In genomic region chr12:53749986-53750811, GRCh38 we compare ENCODE assay signal across 11 cellular contexts. TPM values are rescaled to one million over a fixed set of nuclear protein-coding genes. Genes with fewer than 3 reads are reported as not detected.
DNase-seq lines count a peak whose midpoint lies in the region; ATAC-seq and TF ChIP-seq lines count a peak whose summit lies in the region.
"Had no signal": no experiment of that assay in that cellular context is flagged by ENCODE, and none has a peak within 500 bp of the region (broad histone marks: within the 10 kb centered on the region; RNA-seq: fewer than 3 reads in every experiment).

No MANE protein-coding gene starts in this region.

- 51% methylated on average over 8 of the region's 10 CpGs for WGBS in esophagus muscularis mucosa

- H3K4me1 ChIP-seq in esophagus muscularis mucosa (peaks cover 28 to 46% (median 31%) of the 10 kb centered on the region in 4 donors), stomach smooth muscle (ENCODE audit: control insufficient read depth, insufficient read depth, low read length) (peaks cover 41% of the 10 kb centered on the region)

- no peaks in the 10 kb centered on the region for H3K36me3 Mint-ChIP-seq in activated naive CD8-positive, alpha-beta T cell treated with anti-CD3 and anti-CD28 coated beads for 36 hours
- H3K36me3 Mint-ChIP-seq in activated naive CD8-positive, alpha-beta T cell treated with anti-CD3 and anti-CD28 coated beads, Interleukin-2, amount 50 U/mL, for 24 hours (ENCODE audit: low read depth), result no peaks in the 10 kb centered on the region

- H3K27ac ChIP-seq in esophagus muscularis mucosa (replicated peaks in 1 of 4), result no peak overlapping the region
- no peak overlapping the region for H3K27ac ChIP-seq in stomach smooth muscle (ENCODE audit: low read length)
- H3K27ac ChIP-seq: RWPE1 had no signal

- H3K27me3 ChIP-seq in esophagus muscularis mucosa (peaks cover 0 to 56% (median 19%) of the 10 kb centered on the region in 4 donors), stomach smooth muscle (ENCODE audit: control insufficient read depth in 1 of 2, insufficient read depth in 2 of 2, low read length in 2 of 2) (peaks cover 11 to 16% of the 10 kb centered on the region in 2 donors)

- no peak for TF ChIP-seq POLR2A in esophagus muscularis mucosa (IDR thresholded peaks at IDR 0.05; ENCODE audit: low read depth)

- peak overlapping the region; percentile 28 for H3K27ac Mint-ChIP-seq in activated naive CD8-positive, alpha-beta T cell treated with anti-CD3 and anti-CD28 coated beads for 36 hours
- no peak overlapping the region for H3K27ac Mint-ChIP-seq in activated naive CD8-positive, alpha-beta T cell treated with anti-CD3 and anti-CD28 coated beads, Interleukin-2, amount 50 U/mL, for 24 hours

- TF ChIP-seq EP300 in esophagus muscularis mucosa (IDR thresholded peaks at IDR 0.05), result no peak

- peaks cover 12% of the 10 kb centered on the region for H3K27me3 Mint-ChIP-seq in activated naive CD8-positive, alpha-beta T cell treated with anti-CD3 and anti-CD28 coated beads for 36 hours
- peaks cover 24% of the 10 kb centered on the region for H3K27me3 Mint-ChIP-seq in activated naive CD8-positive, alpha-beta T cell treated with anti-CD3 and anti-CD28 coated beads, Interleukin-2, amount 50 U/mL, for 24 hours

- peak overlapping the region in 1 of 2 donors; percentile 29 for H3K9ac ChIP-seq in stomach smooth muscle (ENCODE audit: low read length in 2 of 2)

- intact Hi-C loops in esophagus muscularis mucosa (cut with DNase I), result no loop called here

- H3K9me3 Mint-ChIP-seq in activated naive CD8-positive, alpha-beta T cell treated with anti-CD3 and anti-CD28 coated beads for 36 hours, result no peaks in the 10 kb centered on the region
- no peaks in the 10 kb centered on the region for H3K9me3 Mint-ChIP-seq in activated naive CD8-positive, alpha-beta T cell treated with anti-CD3 and anti-CD28 coated beads, Interleukin-2, amount 50 U/mL, for 24 hours

- DNase-seq in activated naive CD8-positive, alpha-beta T cell treated with anti-CD3 and anti-CD28 coated beads for 36 hours, result no peak
- DNase-seq in activated naive CD8-positive, alpha-beta T cell treated with anti-CD3 and anti-CD28 coated beads, Interleukin-2, amount 50 U/mL, for 24 hours, result no peak
- DNase-seq in NCI-H2171 treated with DMSO at 0.1 percent for 48 hours (lab: John Stamatoyannopoulos, UW), result peak; percentile 89
- no peak for DNase-seq in esophagus muscularis mucosa (ENCODE audit: extremely low spot score)
- DNase-seq in GOT3 (lab: John Stamatoyannopoulos, UW), result no peak
- no peak for DNase-seq in DMS53 treated with DMSO at 0.1 percent for 48 hours (lab: John Stamatoyannopoulos, UW; ENCODE audit: unreplicated experiment)
- DNase-seq: activated CD8-positive, alpha-beta memory T cell treated with anti-CD3 and anti-CD28 coated beads, Interleukin-2, amount 50 U/mL, for 48 hours; AML-193 had no signal

- no peaks in the 10 kb centered on the region for H3K36me3 ChIP-seq in esophagus muscularis mucosa
- no peaks in the 10 kb centered on the region for H3K36me3 ChIP-seq in stomach smooth muscle (ENCODE audit: control insufficient read depth in 2 of 2, insufficient read depth in 2 of 2, low read length in 2 of 2)

- peak overlapping the region; percentile 33 for H3K4me3 Mint-ChIP-seq in activated naive CD8-positive, alpha-beta T cell treated with anti-CD3 and anti-CD28 coated beads for 36 hours
- H3K4me3 Mint-ChIP-seq in activated naive CD8-positive, alpha-beta T cell treated with anti-CD3 and anti-CD28 coated beads, Interleukin-2, amount 50 U/mL, for 24 hours, result no peak overlapping the region

- H3K4me1 Mint-ChIP-seq in activated naive CD8-positive, alpha-beta T cell treated with anti-CD3 and anti-CD28 coated beads for 36 hours, result peaks cover 22% of the 10 kb centered on the region
- peaks cover 11% of the 10 kb centered on the region for H3K4me1 Mint-ChIP-seq in activated naive CD8-positive, alpha-beta T cell treated with anti-CD3 and anti-CD28 coated beads, Interleukin-2, amount 50 U/mL, for 24 hours

- H3K4me3 ChIP-seq in esophagus muscularis mucosa, result peak overlapping the region; percentile 68 to 77 (median 71)
- peak overlapping the region; percentile 61 to 79 for H3K4me3 ChIP-seq in stomach smooth muscle (ENCODE audit: low read length in 2 of 2)

- no peak for ATAC-seq in activated naive CD8-positive, alpha-beta T cell treated with anti-CD3 and anti-CD28 coated beads, Interleukin-2, amount 50 U/mL, for 24 hours
- no peak for ATAC-seq in GM19467 (IDR thresholded peaks at IDR 0.05; ENCODE audit: unreplicated experiment)

- H3K9me3 ChIP-seq in esophagus muscularis mucosa (no peaks in the 10 kb centered on the region), stomach smooth muscle (ENCODE audit: control insufficient read depth in 2 of 2, low read length in 2 of 2) (no peaks in the 10 kb centered on the region)

- TF ChIP-seq CTCF in esophagus muscularis mucosa (IDR thresholded peaks at IDR 0.05), result no peak

RNA-seq across cellular contexts. Expression of gene CISTR, which starts 1.6 kb away (rescaled TPM):
- total RNA-seq in activated naive CD8-positive, alpha-beta T cell treated with anti-CD3 and anti-CD28 coated beads for 36 hours, result not detected
- not detected for total RNA-seq in esophagus muscularis mucosa

RNA-seq across cellular contexts. Expression of gene CALCOCO1, which starts 22.9 kb away (rescaled TPM):
- total RNA-seq in activated naive CD8-positive, alpha-beta T cell treated with anti-CD3 and anti-CD28 coated beads for 36 hours, result 1 to 10 TPM; 8.8 to 9.6 TPM
- 100 to 1,000 TPM; 252 to 487 (median 347) TPM for total RNA-seq in esophagus muscularis mucosa

Comparison
In these comparisons a context has a peak if more than half of its experiments do, and no peak if none do; other contexts are left out.
1. RNA of gene CALCOCO1, which starts 22.9 kb away (total RNA-seq): 252 to 487 TPM in esophagus muscularis mucosa; 8.8 to 9.6 TPM in activated naive CD8-positive, alpha-beta T cell treated with anti-CD3 and anti-CD28 coated beads for 36 hours; every median in the first group is over 10 times any median in the second.